15 cellular contexts compared by ENCODE assay signal in genomic region chr10:47276071-47276470, GRCh38. TPM values are rescaled to one million over a fixed set of nuclear protein-coding genes. Genes with fewer than 3 reads are reported as not detected.
A peak's percentile ranks its signal among the peaks of the same experiment; 100 is the strongest.
DNase-seq lines count a peak whose midpoint lies in the region; ATAC-seq and TF ChIP-seq lines count a peak whose summit lies in the region.
"Had no signal": no experiment of that assay in that cellular context is flagged by ENCODE, and none has a peak within 500 bp of the region (broad histone marks: within the 10 kb centered on the region; RNA-seq: fewer than 3 reads in every experiment).

No MANE protein-coding gene starts in this region.

- H3K36me3 Mint-ChIP-seq in activated CD8-positive, alpha-beta memory T cell treated with anti-CD3 and anti-CD28 coated beads, Interleukin-2, amount 10 ng/mL, durations not matched to agents 7 days and 5 days = peaks cover 3% of the 10 kb centered on the region
- H3K36me3 Mint-ChIP-seq: CD4-positive, alpha-beta memory T cell had no signal

- intact Hi-C loops in transverse colon (cut with DNase I; ENCODE audit: low total_unique reads) = no loop called here

- H4K20me1 ChIP-seq in Loucy (ENCODE audit: insufficient read depth, low read length, poor library complexity, severe bottlenecking) = no peaks in the 10 kb centered on the region

- H3K9me3 Mint-ChIP-seq in activated CD8-positive, alpha-beta memory T cell treated with anti-CD3 and anti-CD28 coated beads, Interleukin-2, amount 10 ng/mL, durations not matched to agents 7 days and 5 days (ENCODE audit: low read depth) = peaks cover 3% of the 10 kb centered on the region

- no peak for TF ChIP-seq POLR2A in transverse colon (IDR thresholded peaks at IDR 0.05)

- no peaks in the 10 kb centered on the region for H3K9me2 ChIP-seq in Loucy (replicated peaks; ENCODE audit: low read depth, low read length)

- H3F3A ChIP-seq in Loucy (ENCODE audit: low read depth) = no peaks in the 10 kb centered on the region; the same call in 1 of the 2 replicates

- ATAC-seq in activated CD8-positive, alpha-beta memory T cell treated with anti-CD3 and anti-CD28 coated beads, Interleukin-2, amount 10 ng/mL, durations not matched to agents 7 days and 5 days = no peak
- no peak for ATAC-seq in GM21825 (IDR thresholded peaks at IDR 0.05; ENCODE audit: unreplicated experiment)
- ATAC-seq in HG03039 (IDR thresholded peaks at IDR 0.05; ENCODE audit: unreplicated experiment) = no peak
- ATAC-seq: A549 had no signal

- no peak overlapping the region for H3K27ac ChIP-seq in transverse colon
- H3K27ac ChIP-seq: A549, C4-2B had no signal

- in situ Hi-C loops in transverse colon (cut with MboI; ENCODE audit: low pct_ligation_motif_present in 1 of 4, low pct_unique_long_range_greater_than_20kb in 1 of 4, low sequenced_read_pairs in 3 of 4) = no loop called here

- no peak overlapping the region for H3K4me3 Mint-ChIP-seq in activated CD8-positive, alpha-beta memory T cell treated with anti-CD3 and anti-CD28 coated beads, Interleukin-2, amount 10 ng/mL, durations not matched to agents 7 days and 5 days

- peak; percentile 15 for DNase-seq in activated CD8-positive, alpha-beta memory T cell treated with anti-CD3 and anti-CD28 coated beads, Interleukin-2, amount 10 ng/mL, durations not matched to agents 7 days and 5 days
- DNase-seq in activated CD8-positive, alpha-beta memory T cell treated with anti-CD3 and anti-CD28 coated beads, Interleukin-2, amount 50 U/mL, for 4 hours = no peak
- DNase-seq in mesenteric fat pad (ENCODE audit: low spot score) = peak; percentile 43
- DNase-seq in transverse colon = no peak
- DNase-seq: BE2C; CD4-positive, alpha-beta memory T cell; DMS79; EL; GOT3 had no signal

- peaks cover 2% of the 10 kb centered on the region for H3K27me3 Mint-ChIP-seq in activated CD8-positive, alpha-beta memory T cell treated with anti-CD3 and anti-CD28 coated beads, Interleukin-2, amount 10 ng/mL, durations not matched to agents 7 days and 5 days
- H3K27me3 Mint-ChIP-seq: CD4-positive, alpha-beta memory T cell had no signal

- no peak for TF ChIP-seq EP300 in transverse colon (IDR thresholded peaks at IDR 0.05; ENCODE audit: low read depth)

- 64% methylated on average over 2 of the region's 2 CpGs; no CpG with 5 or more reads in 1 of the 2 donors for WGBS in transverse colon (ENCODE audit: low coverage in 1 of 2), 2 donors

- H3K9me3 ChIP-seq in Loucy (ENCODE audit: insufficient read depth, low read depth, low read length) = peaks cover 8% of the 10 kb centered on the region; the same call in 1 of the 2 replicates
- H3K9me3 ChIP-seq in transverse colon = peaks cover 5 to 6% of the 10 kb centered on the region in 2 donors
- H3K9me3 ChIP-seq: BE2C, HAP-1 had no signal

- H3K4me1 ChIP-seq in Loucy (ENCODE audit: insufficient read depth, low read length, poor library complexity, severe bottlenecking) (peaks cover 47% of the 10 kb centered on the region), transverse colon (peaks cover 0 to 8% (median 5%) of the 10 kb centered on the region in 4 donors)
- H3K4me1 ChIP-seq: A549, BE2C, HAP-1 had no signal

- peak overlapping the region; percentile 66 for H3K4me2 ChIP-seq in Loucy (ENCODE audit: low read depth, low read length, poor library complexity, severe bottlenecking)
- H3K4me2 ChIP-seq: A549 had no signal

- H3K4me3 ChIP-seq in Loucy (ENCODE audit: low read length, poor library complexity, severe bottlenecking) (no peak overlapping the region), transverse colon (no peak overlapping the region)
- H3K4me3 ChIP-seq: A549, HAP-1 had no signal

- no peak overlapping the region for H3K27ac Mint-ChIP-seq in activated CD8-positive, alpha-beta memory T cell treated with anti-CD3 and anti-CD28 coated beads, Interleukin-2, amount 10 ng/mL, durations not matched to agents 7 days and 5 days

- H3K4me1 Mint-ChIP-seq in activated CD8-positive, alpha-beta memory T cell treated with anti-CD3 and anti-CD28 coated beads, Interleukin-2, amount 10 ng/mL, durations not matched to agents 7 days and 5 days = peaks cover 22% of the 10 kb centered on the region

- no peaks in the 10 kb centered on the region for H3K36me3 ChIP-seq in Loucy (ENCODE audit: insufficient read depth, low read length)
- no peaks in the 10 kb centered on the region for H3K36me3 ChIP-seq in transverse colon
- H3K36me3 ChIP-seq: BE2C, HAP-1 had no signal

- CTCF ChIA-PET in activated CD8-positive, alpha-beta memory T cell treated with anti-CD3 and anti-CD28 coated beads, Interleukin-2, amount 10 ng/mL, durations not matched to agents 7 days and 5 days (lab: Charles Lee) = interaction anchor here (1.0 kb wide), 1 partner anchor 228 kb away, joined by 3 read pairs; no protein-coding TSS in a partner anchor

- H3K27me3 ChIP-seq in Loucy (ENCODE audit: insufficient read depth, low read length, poor library complexity, severe bottlenecking) (no peaks in the 10 kb centered on the region), transverse colon (no peaks in the 10 kb centered on the region)
- H3K27me3 ChIP-seq: BE2C had no signal

- no peak overlapping the region for H2AFZ ChIP-seq in Loucy (ENCODE audit: low read length)

- no peak for TF ChIP-seq CTCF in Loucy (conservative IDR thresholded peaks at IDR 0.05; ENCODE audit: low read length)
- TF ChIP-seq CTCF in transverse colon (IDR thresholded peaks at IDR 0.05) = no peak

- peak overlapping the region; percentile 80 for H3K9ac ChIP-seq in Loucy (ENCODE audit: low read depth, low read length, poor library complexity, severe bottlenecking)

- H3K79me2 ChIP-seq in Loucy (ENCODE audit: insufficient read depth, low read length) = no peaks in the 10 kb centered on the region

RNA-seq across cellular contexts. Expression of gene GDF10, which starts 23.9 kb away (rescaled TPM):
- under 1 TPM in 1 of 2 experiments, not detected in 1; 0.45 TPM for total RNA-seq in activated CD8-positive, alpha-beta memory T cell treated with anti-CD3 and anti-CD28 coated beads, Interleukin-2, amount 10 ng/mL, durations not matched to agents 7 days and 5 days
- total RNA-seq in mesenteric fat pad (0.26 TPM), transverse colon (1 to 10 TPM in 1 of 4 donors, under 1 TPM in 2, not detected in 1; 0.79 to 1.2 (median 1.00) TPM)

RNA-seq across cellular contexts. Expression of gene GDF2, which starts 46.2 kb away (rescaled TPM):
- total RNA-seq in activated CD8-positive, alpha-beta memory T cell treated with anti-CD3 and anti-CD28 coated beads, Interleukin-2, amount 10 ng/mL, durations not matched to agents 7 days and 5 days = not detected
- total RNA-seq in mesenteric fat pad (not detected), transverse colon (not detected)
- total RNA-seq: CD4-positive, alpha-beta memory T cell had no signal

Comparison
In these comparisons a context has a peak if more than half of its experiments do, and no peak if none do; other contexts are left out.
1. DNase-seq: peak in activated CD8-positive, alpha-beta memory T cell treated with anti-CD3 and anti-CD28 coated beads, Interleukin-2, amount 10 ng/mL, durations not matched to agents 7 days and 5 days (single experiment) and mesenteric fat pad (single experiment); none in activated CD8-positive, alpha-beta memory T cell treated with anti-CD3 and anti-CD28 coated beads, Interleukin-2, amount 50 U/mL, for 4 hours (single experiment) and transverse colon (single experiment).